1 cellular context compared by ENCODE assay signal in genomic region chr2:101307503-101307902, GRCh38.
TF ChIP-seq lines count a peak whose summit lies in the region.

No MANE protein-coding gene starts in this region.

TF ChIP-seq in SK-N-SH, 30 proteins besides CTCF, POLR2A, EP300 and RAD21 (continued from another document):
- TF ChIP-seq ZBTB33 (IDR thresholded peaks at IDR 0.05; ENCODE audit: borderline replicate concordance, low read depth) (no peak), TCF12 (IDR thresholded peaks at IDR 0.05) (no peak), FOXM1 (IDR thresholded peaks at IDR 0.05; ENCODE audit: low read depth) (no peak)
